Comparison of ENCODE assay signal across 8 cellular contexts in the genomic region with DNA sequence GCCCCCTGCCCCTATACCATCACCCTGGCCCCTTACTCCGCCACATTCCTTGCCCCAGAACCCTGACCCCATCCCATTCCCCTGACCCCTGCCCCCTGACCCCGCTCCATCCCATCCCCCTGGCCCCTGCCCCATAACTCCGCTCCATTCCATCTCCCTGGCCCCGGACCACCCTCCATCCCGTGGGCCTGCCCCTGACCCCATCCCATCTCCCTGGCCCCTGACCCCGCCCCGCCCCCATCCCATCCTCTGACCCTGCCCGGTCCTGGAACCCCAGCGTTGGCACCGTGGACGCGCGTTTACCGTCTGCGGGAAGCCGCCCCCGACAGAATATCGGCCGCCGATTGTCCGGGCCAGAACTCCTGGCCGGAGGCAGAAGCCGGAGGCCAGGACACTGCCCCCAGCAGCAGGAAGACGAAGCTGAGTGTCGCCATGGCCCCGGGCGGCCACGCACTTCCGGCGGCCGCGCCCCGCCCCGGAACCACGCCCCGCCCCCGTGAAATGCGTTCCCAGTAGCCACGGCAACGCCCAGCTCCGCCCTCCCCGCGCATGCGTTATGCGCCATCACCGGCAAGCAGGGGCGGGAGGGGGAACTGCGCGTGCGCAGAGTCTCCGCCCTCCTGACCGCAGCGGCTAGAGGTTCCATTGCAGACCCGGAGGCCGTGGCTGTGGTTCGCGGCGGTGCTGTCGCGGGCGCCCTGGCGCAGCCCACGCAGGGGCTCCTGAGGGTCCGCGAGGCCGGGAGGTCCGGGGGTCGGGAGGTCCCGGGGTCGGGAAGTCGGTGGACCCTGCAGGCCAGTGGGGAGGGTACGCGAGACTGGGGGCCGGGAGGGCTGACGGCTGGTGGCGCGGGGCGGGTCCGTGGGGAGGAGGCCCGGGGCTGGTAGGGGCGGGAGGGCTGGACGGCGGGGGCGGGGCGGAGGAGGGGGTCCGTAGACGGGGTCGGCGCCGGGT. TPM values are rescaled to one million over a fixed set of nuclear protein-coding genes. Genes with fewer than 3 reads are reported as not detected.
DNase-seq lines count a peak whose midpoint lies in the region; ATAC-seq and FAIRE-seq lines count a peak whose summit lies in the region.

A gene with protein sequence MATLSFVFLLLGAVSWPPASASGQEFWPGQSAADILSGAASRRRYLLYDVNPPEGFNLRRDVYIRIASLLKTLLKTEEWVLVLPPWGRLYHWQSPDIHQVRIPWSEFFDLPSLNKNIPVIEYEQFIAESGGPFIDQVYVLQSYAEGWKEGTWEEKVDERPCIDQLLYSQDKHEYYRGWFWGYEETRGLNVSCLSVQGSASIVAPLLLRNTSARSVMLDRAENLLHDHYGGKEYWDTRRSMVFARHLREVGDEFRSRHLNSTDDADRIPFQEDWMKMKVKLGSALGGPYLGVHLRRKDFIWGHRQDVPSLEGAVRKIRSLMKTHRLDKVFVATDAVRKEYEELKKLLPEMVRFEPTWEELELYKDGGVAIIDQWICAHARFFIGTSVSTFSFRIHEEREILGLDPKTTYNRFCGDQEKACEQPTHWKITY (minus strand): TSS at position 458 of the 954 bp plus-strand sequence. CDS start 24 bp downstream, at position 434.

- FAIRE-seq in urothelium cell line (lab: Jason Lieb, UNC) = peak; percentile 93

- peaks cover 8% of the 10 kb centered on the region for H3K36me3 Mint-ChIP-seq in T-helper 2 cell treated with Interferon-gamma antibody and Interleukin-4, amounts not matched to agents 5 μg/mL and 100 μg/mL, for 36 hours (ENCODE audit: low read depth)

- H3K4me3 Mint-ChIP-seq in T-helper 2 cell treated with Interferon-gamma antibody and Interleukin-4, amounts not matched to agents 5 μg/mL and 100 μg/mL, for 36 hours = peak within 1 kb of the TSS; percentile 77

- H3K27ac Mint-ChIP-seq in T-helper 2 cell treated with Interferon-gamma antibody and Interleukin-4, amounts not matched to agents 5 μg/mL and 100 μg/mL, for 36 hours = peak within 1 kb of the TSS; percentile 86

- DNase-seq in NCI-H2029 treated with DMSO at 0.1 percent for 48 hours (lab: John Stamatoyannopoulos, UW) (peak; percentile 58), anterior cingulate cortex (lab: John Stamatoyannopoulos, UW) (peak; percentile 67 to 98 (median 94)), left ventricle myocardium superior (peak; percentile 98), pulmonary artery endothelial cell (ENCODE audit: low read depth, low spot score) (peak; percentile 55), urothelium cell line (ENCODE audit: low spot score) (peak; percentile 96)
- DNase-seq in T-helper 2 cell treated with Interferon-gamma antibody and Interleukin-4, amounts not matched to agents 5 μg/mL and 100 μg/mL, for 36 hours (ENCODE audit: low spot score) = peak; percentile 96

- peak; percentile 85 for ATAC-seq in GM18511 (IDR thresholded peaks at IDR 0.05; ENCODE audit: unreplicated experiment)
- ATAC-seq in HG02981 (IDR thresholded peaks at IDR 0.05; ENCODE audit: unreplicated experiment) = peak; percentile 80
- peak; percentile 87 for ATAC-seq in left ventricle myocardium superior

- intact Hi-C loops in left ventricle myocardium superior (cut with micrococcal nuclease) = no loop called here

- H3K9me3 Mint-ChIP-seq in T-helper 2 cell treated with Interferon-gamma antibody and Interleukin-4, amounts not matched to agents 5 μg/mL and 100 μg/mL, for 36 hours = no peaks in the 10 kb centered on the region

- H3K4me1 Mint-ChIP-seq in T-helper 2 cell treated with Interferon-gamma antibody and Interleukin-4, amounts not matched to agents 5 μg/mL and 100 μg/mL, for 36 hours (ENCODE audit: low read depth) = peaks cover 8% of the 10 kb centered on the region

- peaks cover 2% of the 10 kb centered on the region for H3K27me3 Mint-ChIP-seq in T-helper 2 cell treated with Interferon-gamma antibody and Interleukin-4, amounts not matched to agents 5 μg/mL and 100 μg/mL, for 36 hours (ENCODE audit: low read depth)

RNA-seq across cellular contexts. Expression of the gene that starts here (rescaled TPM):
- total RNA-seq in left ventricle myocardium superior (15.7 TPM), pulmonary artery endothelial cell (21.5 and 25.5 TPM in 2 replicates)

Comparison
In these comparisons a context has a peak if more than half of its experiments do, and no peak if none do; other contexts are left out.
1. Peak in every context shown above with its lines: DNase-seq and ATAC-seq.